In the genomic region with DNA sequence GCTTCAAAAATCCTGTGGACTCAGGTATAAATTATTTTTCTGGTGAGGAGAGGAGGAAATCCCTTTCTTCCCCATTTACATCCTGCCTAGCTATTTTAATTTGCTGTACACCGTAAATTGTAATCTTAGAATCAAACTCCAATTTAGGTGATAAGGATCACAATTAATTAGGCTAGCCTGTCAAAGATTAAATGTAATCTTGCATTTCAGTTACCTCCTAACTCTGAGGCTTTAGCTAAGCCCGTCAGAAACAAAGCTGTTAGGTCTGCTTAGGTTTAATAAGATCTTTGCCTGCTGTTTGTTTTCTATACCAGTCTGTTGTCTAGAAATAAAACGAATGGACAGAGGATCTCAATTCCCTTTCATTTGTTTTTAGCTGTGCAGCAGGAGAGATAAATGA, we compare ENCODE assay signal across 12 cellular contexts. TPM values are rescaled to one million over a fixed set of nuclear protein-coding genes. Genes with fewer than 3 reads are reported as not detected.
DNase-seq lines count a peak whose midpoint lies in the region; ATAC-seq and TF ChIP-seq lines count a peak whose summit lies in the region.
"Had no signal": no experiment of that assay in that cellular context is flagged by ENCODE, and none has a peak within 500 bp of the region (broad histone marks: within the 10 kb centered on the region; RNA-seq: fewer than 3 reads in every experiment).

No MANE protein-coding gene starts in this region.

- ATAC-seq in left ventricle myocardium superior (no peak), GM21526 (IDR thresholded peaks at IDR 0.05; ENCODE audit: low FRiP score, unreplicated experiment) (no peak), HG02763 (IDR thresholded peaks at IDR 0.05; ENCODE audit: unreplicated experiment) (no peak), HG03108 (IDR thresholded peaks at IDR 0.05; ENCODE audit: unreplicated experiment) (no peak)
- no peak for ATAC-seq in naive thymus-derived CD8-positive, alpha-beta T cell

- POLR2A ChIA-PET in naive thymus-derived CD8-positive, alpha-beta T cell (lab: Charles Lee) = interaction anchor here (1.1 to 3.0 kb wide), 2 partner anchors 11 to 52 kb away, joined by 3 to 9 read pairs; a partner anchor contains a TSS

- H3K27ac ChIP-seq in right atrium auricular region (peak overlapping the region; percentile 83 to 95), coronary artery (peak overlapping the region; percentile 84 to 91)

- no peaks in the 10 kb centered on the region for H3K27me3 ChIP-seq in right atrium auricular region

- H3K9me3 Mint-ChIP-seq in naive thymus-derived CD8-positive, alpha-beta T cell = no peaks in the 10 kb centered on the region

- no peaks in the 10 kb centered on the region for H3K36me3 ChIP-seq in right atrium auricular region

- DNase-seq in right atrium auricular region (ENCODE audit: low spot score) (no peak), left ventricle myocardium superior (no peak), coronary artery (ENCODE audit: low spot score) (no peak)
- no peak for DNase-seq in naive thymus-derived CD8-positive, alpha-beta T cell
- no peak for DNase-seq in stimulated activated naive CD4-positive, alpha-beta T cell treated with Interleukin-2 at 50 U/mL for 16 hours (lab: John Stamatoyannopoulos, UW)
- DNase-seq: central memory CD4-positive, alpha-beta T cell; H9; KBM-7 had no signal

- no peak for TF ChIP-seq CTCF in right atrium auricular region (IDR thresholded peaks at IDR 0.05)
- TF ChIP-seq CTCF in coronary artery (IDR thresholded peaks at IDR 0.05) = no peak

- peaks cover 32 to 91% (median 78%) of the 10 kb centered on the region in 4 donors for H3K4me1 Mint-ChIP-seq in naive thymus-derived CD8-positive, alpha-beta T cell
- H3K4me1 Mint-ChIP-seq: H9 had no signal

- H3K4me1 ChIP-seq in right atrium auricular region = peaks cover 0 to 89% of the 10 kb centered on the region in 2 donors

- peaks cover 0 to 3% (median 0%) of the 10 kb centered on the region in 3 donors for H3K36me3 Mint-ChIP-seq in naive thymus-derived CD8-positive, alpha-beta T cell

- intact Hi-C loops in left ventricle myocardium superior (cut with micrococcal nuclease) = no loop called here

- peak overlapping the region in 5 of 10 donors; percentile 13 to 41 (median 29) for H3K4me3 Mint-ChIP-seq in naive thymus-derived CD8-positive, alpha-beta T cell
- H3K4me3 Mint-ChIP-seq: H9 had no signal

- peak overlapping the region in 8 of 10 donors; percentile 23 to 84 (median 68) for H3K27ac Mint-ChIP-seq in naive thymus-derived CD8-positive, alpha-beta T cell
- H3K27ac Mint-ChIP-seq: H9 had no signal

- H3K9me3 ChIP-seq in right atrium auricular region = no peaks in the 10 kb centered on the region

- H3K27me3 Mint-ChIP-seq in naive thymus-derived CD8-positive, alpha-beta T cell = no peaks in the 10 kb centered on the region

- no peak overlapping the region for H3K4me3 ChIP-seq in right atrium auricular region
- peak overlapping the region; percentile 42 for H3K4me3 ChIP-seq in coronary artery
- H3K4me3 ChIP-seq: smooth muscle cell had no signal

RNA-seq across cellular contexts. Expression of a gene that starts 51.5 kb away (rescaled TPM):
- total RNA-seq in right atrium auricular region (10 to 100 TPM; 87.0 to 91.1 TPM), left ventricle myocardium superior (119 TPM)
- 10 to 100 TPM; 91.4 to 98.3 TPM for total RNA-seq in naive thymus-derived CD8-positive, alpha-beta T cell
- polyA plus RNA-seq in naive thymus-derived CD8-positive, alpha-beta T cell = 10 to 100 TPM; 69.1 to 98.1 (median 71.3) TPM
